ENCODE assay signal across 21 cellular contexts in genomic region chr4:158630893-158631292, GRCh38. TPM values are rescaled to one million over a fixed set of nuclear protein-coding genes. Genes with fewer than 3 reads are reported as not detected.
DNase-seq lines count a peak whose midpoint lies in the region; ATAC-seq, FAIRE-seq and TF ChIP-seq lines count a peak whose summit lies in the region.
"Had no signal": no experiment of that assay in that cellular context is flagged by ENCODE, and none has a peak within 500 bp of the region (broad histone marks: within the 10 kb centered on the region; RNA-seq: fewer than 3 reads in every experiment).

No MANE protein-coding gene starts in this region.

- no peaks in the 10 kb centered on the region for H3K9me3 ChIP-seq in A673 (ENCODE audit: low read depth, low read length, poor library complexity, severe bottlenecking)
- H3K9me3 ChIP-seq: left ventricle myocardium inferior, right atrium auricular region had no signal

- DNase-seq in A673 (ENCODE audit: low spot score) (peak; percentile 53), astrocyte of the cerebellum (ENCODE audit: low read depth) (peak; percentile 69), hepatic stellate cell (ENCODE audit: low spot score) (peak; percentile 25), HPDE6-E6E7 (ENCODE audit: extremely low spot score) (no peak), H54 (ENCODE audit: insufficient read length, low spot score) (no peak)
- DNase-seq: activated naive CD8-positive, alpha-beta T cell treated with anti-CD3 and anti-CD28 coated beads, Interleukin-2, amount 10 ng/mL, durations not matched to agents 7 days and 5 days; activated T-cell treated with anti-CD3 and anti-CD28 coated beads, Interleukin-2, amount 50 U/mL, for 48 hours; CD8-positive, alpha-beta T cell; erythroblast; left ventricle myocardium inferior; NCI-H1092 treated with DMSO at 0.1 percent for 48 hours; NCI-H446 treated with DMSO at 0.1 percent for 48 hours; stimulated activated CD4-positive, alpha-beta T cell treated with anti-CD3 and anti-CD28 coated beads, Interleukin-2, amount 100 ng/mL, for 48 hours; stimulated activated CD8-positive, alpha-beta memory T cell treated with anti-CD3 and anti-CD28 coated beads, Interleukin-4, amount 100 ng/mL, for 48 hours had no signal

- TF ChIP-seq CTCF in A673 (conservative IDR thresholded peaks at IDR 0.05; ENCODE audit: low read depth, low read length) (no peak), astrocyte of the cerebellum (IDR thresholded peaks at IDR 0.05; ENCODE audit: low read depth, low read length, missing control alignments) (no peak)

- FAIRE-seq in H54 (lab: Jason Lieb, UNC): no peak
- FAIRE-seq: colon, TTC549 had no signal

- no peak for TF ChIP-seq EP300 in Ishikawa (IDR thresholded peaks at IDR 0.05; ENCODE audit: borderline replicate concordance)

- POLR2A ChIA-PET in A673 (lab: Charles Lee; ENCODE audit: low non-redundant PET): no interaction called here

- no peak for TF ChIP-seq RAD21 in Ishikawa (IDR thresholded peaks at IDR 0.05; ENCODE audit: low read depth)

- H3K27ac ChIP-seq in A673 (ENCODE audit: low read depth, low read length, poor library complexity, severe bottlenecking): no peak overlapping the region
- H3K27ac ChIP-seq: left ventricle myocardium inferior, right atrium auricular region, SK-N-MC had no signal

- no peaks in the 10 kb centered on the region for H3K4me1 ChIP-seq in A673 (ENCODE audit: insufficient read depth, low read length, poor library complexity, severe bottlenecking)
- H3K4me1 ChIP-seq: right atrium auricular region had no signal

- no TSS peak for BruUV-seq in A673 (replicated peaks; lab: Mats Ljungman, UMichigan)

- H3K4me3 ChIP-seq in A673 (ENCODE audit: low read depth, low read length, poor library complexity, severe bottlenecking): no peak overlapping the region
- H3K4me3 ChIP-seq in astrocyte of the cerebellum (ENCODE audit: low read depth, low read length): no peak overlapping the region
- H3K4me3 ChIP-seq: left ventricle myocardium inferior, right atrium auricular region, SK-N-MC had no signal

- CTCF ChIA-PET in A673 (lab: Charles Lee): interaction anchor here (1.0 kb wide), 1 partner anchor 375 kb away, joined by 3 read pairs; no protein-coding TSS in a partner anchor

- H3K36me3 ChIP-seq in A673 (ENCODE audit: insufficient read depth, low read length, poor library complexity, severe bottlenecking): no peaks in the 10 kb centered on the region
- H3K36me3 ChIP-seq: left ventricle myocardium inferior, right atrium auricular region had no signal

- H3K27me3 ChIP-seq in A673 (replicated peaks; ENCODE audit: insufficient read depth, low read depth, low read length, poor library complexity): peaks cover 17% of the 10 kb centered on the region
- H3K27me3 ChIP-seq: right atrium auricular region had no signal

- no peak for TF ChIP-seq POLR2A in H54 (IDR thresholded peaks at IDR 0.05; ENCODE audit: low read depth, low read length)

- ATAC-seq in GM19035 (IDR thresholded peaks at IDR 0.05; ENCODE audit: unreplicated experiment) (no peak), HG02938 (IDR thresholded peaks at IDR 0.05; ENCODE audit: unreplicated experiment) (no peak)
- ATAC-seq: CD8-positive, alpha-beta T cell had no signal

- intact Hi-C loops in A673 (cut with micrococcal nuclease; ENCODE audit: unreplicated experiment): no loop called here

- in situ Hi-C loops in astrocyte of the cerebellum (cut with HindIII; ENCODE audit: low sequenced_read_pairs): no loop called here

TF ChIP-seq in Ishikawa, 13 proteins besides CTCF, POLR2A, EP300 and RAD21:
- TF ChIP-seq USF1 (IDR thresholded peaks at IDR 0.05) (no peak), NFIC (IDR thresholded peaks at IDR 0.05) (peak; percentile 12; the same call in 1 of the 2 replicates)

RNA-seq across cellular contexts. Expression of gene C4orf46, which starts 40.8 kb away (rescaled TPM):
- 42.2 and 44.1 TPM in 2 replicates for total RNA-seq in A673 (2021)

RNA-seq across cellular contexts. Expression of gene ETFDH, which starts 41.2 kb away (rescaled TPM):
- total RNA-seq in A673 (2021): 38.0 and 39.0 TPM in 2 replicates

Comparison
In these comparisons a context has a peak if more than half of its experiments do, and no peak if none do; other contexts are left out.
1. DNase-seq: peak in A673 (single experiment), astrocyte of the cerebellum (single experiment) and hepatic stellate cell (single experiment); none in HPDE6-E6E7 (single experiment) and H54 (single experiment).